Comparison of ENCODE assay signal across 21 cellular contexts in the genomic region with DNA sequence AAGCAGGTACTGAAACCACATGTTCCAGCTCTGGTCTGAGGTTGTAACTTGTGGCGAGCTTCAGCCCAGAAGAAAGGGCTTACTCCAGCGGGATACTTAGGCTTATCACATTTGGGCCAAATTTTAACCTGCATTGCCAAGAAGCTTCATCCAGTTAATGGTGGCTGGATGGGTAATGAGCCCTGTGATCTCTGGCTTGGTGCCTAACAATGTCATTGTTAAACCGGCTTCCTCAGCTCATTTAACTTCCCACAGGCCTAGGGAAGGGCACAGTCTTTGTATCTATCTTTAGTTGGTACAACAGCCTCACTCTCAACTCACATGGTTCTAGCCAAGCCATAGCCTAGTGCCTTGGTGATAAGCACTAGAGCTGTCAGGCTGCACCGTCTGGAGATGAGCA. TPM values are rescaled to one million over a fixed set of nuclear protein-coding genes. Genes with fewer than 3 reads are reported as not detected.
DNase-seq lines count a peak whose midpoint lies in the region; ATAC-seq and TF ChIP-seq lines count a peak whose summit lies in the region.
"Had no signal": no experiment of that assay in that cellular context is flagged by ENCODE, and none has a peak within 500 bp of the region (broad histone marks: within the 10 kb centered on the region; RNA-seq: fewer than 3 reads in every experiment).

No MANE protein-coding gene starts in this region.

- peak overlapping the region; percentile 14; the same call in 1 of the 2 replicates for H3K27ac ChIP-seq in VCaP
- H3K27ac ChIP-seq: 22Rv1, right lobe of liver, upper lobe of right lung had no signal

- H3K4me3 ChIP-seq in retinal pigment epithelial cell (ENCODE audit: low read length) = no peak overlapping the region
- H3K4me3 ChIP-seq: GM23248, K562, right lobe of liver, upper lobe of right lung had no signal

- intact Hi-C loops in left cardiac atrium (cut with DNase I) = no loop called here

- in situ Hi-C loops in G401 (cut with HindIII; ENCODE audit: low sequenced_read_pairs) = no loop called here

- ATAC-seq in left cardiac atrium = peak; percentile 53 to 93
- ATAC-seq in GM21786 (IDR thresholded peaks at IDR 0.05; ENCODE audit: unreplicated experiment) = no peak
- ATAC-seq in HG03025 (IDR thresholded peaks at IDR 0.05; ENCODE audit: low FRiP score, unreplicated experiment) = no peak
- ATAC-seq: CD8-positive, alpha-beta T cell; K562; naive thymus-derived CD4-positive, alpha-beta T cell; right lobe of liver; upper lobe of right lung had no signal

- TF ChIP-seq CTCF in VCaP (conservative IDR thresholded peaks at IDR 0.05) = no peak
- TF ChIP-seq CTCF in retinal pigment epithelial cell (conservative IDR thresholded peaks at IDR 0.05; ENCODE audit: low read depth, low read length) = no peak

- DNase-seq in DMS 273 (lab: John Stamatoyannopoulos, UW; ENCODE audit: unreplicated experiment) (peak; percentile 41), DMS 273 treated with DMSO at 0.1 percent for 48 hours (lab: John Stamatoyannopoulos, UW) (no peak), left cardiac atrium (no peak), retinal pigment epithelial cell (ENCODE audit: low read depth) (peak; percentile 95), G401 (ENCODE audit: low spot score) (no peak)
- DNase-seq: activated CD8-positive, alpha-beta memory T cell treated with anti-CD3 and anti-CD28 coated beads, Interleukin-2, amount 50 U/mL, for 4 hours; caudate nucleus; CD8-positive, alpha-beta T cell; GM23248; head of caudate nucleus; naive thymus-derived CD4-positive, alpha-beta T cell; NCI-H1417; right lobe of liver; stimulated activated CD4-positive, alpha-beta T cell treated with anti-CD3 and anti-CD28 coated beads, Interleukin-4, amount 100 ng/mL, for 24 hours; upper lobe of right lung had no signal

RNA-seq across cellular contexts. Expression of a gene that starts 43.6 kb away (rescaled TPM):
- under 1 TPM in 1 of 2 donors, not detected in 1; 0.41 TPM for total RNA-seq in left cardiac atrium
- total RNA-seq in G401 (2014; rRNA removed; shearing (Covaris generic)) = not detected in 2 replicates
- total RNA-seq: CD8-positive, alpha-beta T cell; GM23248; K562; naive thymus-derived CD4-positive, alpha-beta T cell; right lobe of liver; upper lobe of right lung; WTC11 had no signal

Comparison
In these comparisons a context has a peak if more than half of its experiments do, and no peak if none do; other contexts are left out.
1. DNase-seq: peak in DMS 273 (single experiment) and retinal pigment epithelial cell (single experiment); none in DMS 273 treated with DMSO at 0.1 percent for 48 hours (single experiment), left cardiac atrium (single experiment) and G401 (single experiment).
2. ATAC-seq: peak in left cardiac atrium (2 of 2); none in GM21786 (single experiment) and HG03025 (single experiment).